11 cellular contexts compared by ENCODE assay signal in the genomic region with DNA sequence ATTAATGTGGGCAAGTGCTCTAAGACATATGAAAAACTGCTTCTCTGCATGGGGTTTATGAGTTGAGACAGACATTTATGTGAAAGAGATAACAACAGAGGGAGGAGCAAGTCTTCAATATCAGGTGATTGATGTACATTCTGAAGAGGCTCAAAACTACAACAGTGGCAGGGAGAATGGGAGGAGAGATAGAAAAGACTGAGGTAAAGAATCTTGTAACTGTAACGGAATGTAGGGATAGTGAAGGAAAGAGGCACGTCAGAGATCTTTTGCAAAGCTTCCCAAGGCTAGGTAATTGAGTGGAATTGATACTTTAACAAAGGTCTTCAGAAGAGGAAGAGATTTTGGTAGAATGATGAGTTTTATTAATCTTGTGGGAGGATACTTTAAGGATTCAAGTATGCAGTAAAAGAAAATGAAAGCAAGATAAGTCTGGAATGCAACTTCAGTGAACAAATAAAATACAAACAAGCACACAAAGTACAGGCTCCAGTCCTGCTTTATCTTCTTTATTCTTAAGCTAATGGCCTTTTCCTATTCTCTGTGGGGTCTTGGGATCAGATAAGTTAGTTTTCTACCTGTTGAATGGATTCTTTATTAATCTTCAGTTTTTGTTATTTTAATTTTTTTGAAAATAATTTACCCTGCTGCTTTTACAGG. TPM values are rescaled to one million over a fixed set of nuclear protein-coding genes. Genes with fewer than 3 reads are reported as not detected.
A peak's percentile ranks its signal among the peaks of the same experiment; 100 is the strongest.
DNase-seq lines count a peak whose midpoint lies in the region; FAIRE-seq and TF ChIP-seq lines count a peak whose summit lies in the region.
"Had no signal": no experiment of that assay in that cellular context is flagged by ENCODE, and none has a peak within 500 bp of the region (broad histone marks: within the 10 kb centered on the region; RNA-seq: fewer than 3 reads in every experiment).

No MANE protein-coding gene starts in this region.

- TF ChIP-seq CTCF in MM.1S (IDR thresholded peaks at IDR 0.05; ENCODE audit: low read length) (no peak), epithelial cell of proximal tubule (conservative IDR thresholded peaks at IDR 0.05; ENCODE audit: low read depth, low read length) (no peak), neural progenitor cell (IDR thresholded peaks at IDR 0.05) (no peak)

- 0 out of 2 replicates have a peak, but pooled peaks cover 4% of the 10 kb centered on the region for H3K36me3 ChIP-seq in MM.1S (replicated peaks; ENCODE audit: insufficient read depth, low read length)
- peaks cover 22% of the 10 kb centered on the region for H3K36me3 ChIP-seq in neural progenitor cell

- H3K4me2 ChIP-seq in MM.1S (ENCODE audit: low read depth, low read length), result peak overlapping the region; percentile 23; the same call in 1 of the 2 replicates
- peak overlapping the region; percentile 62 for H3K4me2 ChIP-seq in neural progenitor cell

- H3K9me3 Mint-ChIP-seq in neural progenitor cell, result peaks cover 5% of the 10 kb centered on the region

- H3K27ac ChIP-seq in MM.1S (ENCODE audit: low read length), result no peak overlapping the region
- H3K27ac ChIP-seq in neural progenitor cell, result peak overlapping the region; percentile 73

- peak; percentile 18 for DNase-seq in EH (ENCODE audit: low read depth)
- DNase-seq in MM.1S, result no peak
- DNase-seq in epithelial cell of proximal tubule (ENCODE audit: low read depth), result no peak
- DNase-seq in neural progenitor cell (ENCODE audit: low spot score), result peak; percentile 50
- no peak for DNase-seq in GM12891 (ENCODE audit: insufficient read length, low spot score)
- no peak for DNase-seq in NCI-H2171 treated with DMSO at 0.1 percent for 48 hours (lab: John Stamatoyannopoulos, UW)
- no peak for DNase-seq in epidermal melanocyte (ENCODE audit: insufficient read length, low spot score)
- DNase-seq: islet precursor cell, NCI-H1105 treated with DMSO at 0.1 percent for 48 hours, PC-3, stomach had no signal

- H3K9ac ChIP-seq in MM.1S (ENCODE audit: low read length) (no peak overlapping the region; the same call in 1 of the 2 replicates), neural progenitor cell (peak overlapping the region; percentile 6)

- peaks cover 7% of the 10 kb centered on the region; the same call in 1 of the 2 replicates for H3K4me1 ChIP-seq in MM.1S (ENCODE audit: low read length)
- H3K4me1 ChIP-seq in neural progenitor cell, result peaks cover 20% of the 10 kb centered on the region

- H3K9me3 ChIP-seq in MM.1S (replicated peaks; ENCODE audit: insufficient read depth, low read length), result no peaks in the 10 kb centered on the region
- no peaks in the 10 kb centered on the region for H3K9me3 ChIP-seq in neural progenitor cell (ENCODE audit: low read depth)
- H3K9me3 ChIP-seq: stomach had no signal

- H3K27ac Mint-ChIP-seq in neural progenitor cell, result no peak overlapping the region

- H3K36me3 Mint-ChIP-seq in neural progenitor cell, result peaks cover 27% of the 10 kb centered on the region

- H3K9me2 ChIP-seq in MM.1S (replicated peaks; ENCODE audit: insufficient read depth, low read length), result no peaks in the 10 kb centered on the region

- no peaks in the 10 kb centered on the region for H3K27me3 Mint-ChIP-seq in neural progenitor cell (ENCODE audit: insufficient read depth, low read depth)

- H3K4me3 ChIP-seq in MM.1S (ENCODE audit: low read length), result peak overlapping the region; percentile 5; the same call in 1 of the 2 replicates
- peak overlapping the region; percentile 1 for H3K4me3 ChIP-seq in epithelial cell of proximal tubule (ENCODE audit: low read depth, low read length)
- H3K4me3 ChIP-seq in neural progenitor cell, result no peak overlapping the region
- H3K4me3 ChIP-seq: stomach had no signal

- H2AFZ ChIP-seq in MM.1S (ENCODE audit: low read length) (no peak overlapping the region), neural progenitor cell (replicated peaks) (no peak overlapping the region)

- H4K20me1 ChIP-seq in MM.1S (ENCODE audit: insufficient read depth, low read length) (peaks cover 24% of the 10 kb centered on the region), neural progenitor cell (ENCODE audit: low read depth) (peaks cover 82% of the 10 kb centered on the region)

- H3K79me2 ChIP-seq in MM.1S (ENCODE audit: low read length), result peaks cover 93% of the 10 kb centered on the region
- H3K79me2 ChIP-seq in neural progenitor cell (ENCODE audit: low read depth), result peaks cover 97% of the 10 kb centered on the region

- FAIRE-seq in GM12891 (lab: Jason Lieb, UNC), result no peak

- TF ChIP-seq POLR2A in GM12891 (IDR thresholded peaks at IDR 0.05; ENCODE audit: low read depth, low read length), result no peak

- peaks cover 4% of the 10 kb centered on the region; the same call in 1 of the 2 replicates for H3F3A ChIP-seq in MM.1S (ENCODE audit: insufficient read depth, low read length)
- peaks cover 53% of the 10 kb centered on the region for H3F3A ChIP-seq in neural progenitor cell (ENCODE audit: low read depth)

- no peak overlapping the region for H3K4me3 Mint-ChIP-seq in neural progenitor cell

- H3K27me3 ChIP-seq in MM.1S (replicated peaks; ENCODE audit: insufficient read depth, low read length), result no peaks in the 10 kb centered on the region
- H3K27me3 ChIP-seq in neural progenitor cell, result no peaks in the 10 kb centered on the region
- H3K27me3 ChIP-seq: stomach had no signal

- H3K4me1 Mint-ChIP-seq in neural progenitor cell, result peaks cover 8% of the 10 kb centered on the region

TF ChIP-seq in GM12891, 5 proteins besides CTCF, POLR2A, EP300 and RAD21:
- TF ChIP-seq POU2F2 (IDR thresholded peaks at IDR 0.05; ENCODE audit: low read depth, low read length) (no peak), TAF1 (IDR thresholded peaks at IDR 0.05; ENCODE audit: low read depth, low read length) (no peak), POLR2AphosphoS5 (IDR thresholded peaks at IDR 0.05; ENCODE audit: low read depth, low read length) (no peak), PAX5 (IDR thresholded peaks at IDR 0.05; ENCODE audit: insufficient read depth, low read length, severe bottlenecking) (no peak)

RNA-seq across cellular contexts. Expression of a gene that starts 15.0 kb away (rescaled TPM):
- total RNA-seq in epithelial cell of proximal tubule (72.3 and 82.6 TPM in 2 replicates), neural progenitor cell (ENCODE audit: low replicate concordance) (168 and 310 TPM in 2 replicates)
- polyA plus RNA-seq in GM12891 (2012; ENCODE audit: low read depth, missing spikeins), result 18.3 TPM

Comparison
In these comparisons a context has a peak if more than half of its experiments do, and no peak if none do; other contexts are left out.
1. DNase-seq: peak in EH (single experiment) and neural progenitor cell (single experiment); none in MM.1S (single experiment), epithelial cell of proximal tubule (single experiment), GM12891 (single experiment), NCI-H2171 treated with DMSO at 0.1 percent for 48 hours (single experiment) and epidermal melanocyte (single experiment).